Comparison of ENCODE assay signal across 36 cellular contexts in genomic region chr1:95375201-95375600, GRCh38.
"Had no signal": no experiment of that assay in that cellular context is flagged by ENCODE, and none has a peak within 500 bp of the region (broad histone marks: within the 10 kb centered on the region; RNA-seq: fewer than 3 reads in every experiment).

No MANE protein-coding gene starts in this region.

- H3K4me3 Mint-ChIP-seq: activated B cell treated with CpG ODN at 0.5 μM for 24 hours; activated CD4-positive, alpha-beta memory T cell treated with anti-CD3 and anti-CD28 coated beads for 36 hours; activated CD4-positive, alpha-beta T cell treated with anti-CD3 and anti-CD28 coated beads, Interleukin-2, amount 10 ng/mL, durations not matched to agents 24 days and 14 days; activated CD8-positive, alpha-beta T cell treated with anti-CD3 and anti-CD28 coated beads for 36 hours; activated naive CD4-positive, alpha-beta T cell treated with anti-CD3 and anti-CD28 coated beads for 36 hours; activated naive CD8-positive, alpha-beta T cell treated with anti-CD3 and anti-CD28 coated beads for 36 hours; activated T-cell treated with anti-CD3 and anti-CD28 coated beads, Interleukin-2, amount 50 U/mL, for 4 hours; activated T-cell treated with anti-CD3 and anti-CD28 coated beads, Interleukin-2, amount 50 U/mL, for 72 hours; activated T-helper 1 cell treated with anti-CD3 and anti-CD28 coated beads, Interleukin-12 subunit alpha, Interleukin-12 subunit beta, Interleukin-2, Interleukin-4 antibody, amounts not matched to agents 30 ng/mL and 10 ng/mL and 1 ng/mL, durations not matched to agents 14 hours and 24 hours and 36 hours; activated T-helper 17 cell treated with anti-CD3 and anti-CD28 coated beads, Interleukin-2, amount 50 U/mL, for 72 hours; central memory CD8-positive, alpha-beta T cell; T-helper 2 cell treated with Interferon-gamma antibody and Interleukin-4, amounts not matched to agents 5 μg/mL and 100 μg/mL, for 36 hours had no signal

- H3K9me3 Mint-ChIP-seq: activated B cell treated with CpG ODN at 0.5 μM for 24 hours; activated CD4-positive, alpha-beta memory T cell treated with anti-CD3 and anti-CD28 coated beads for 36 hours; activated CD8-positive, alpha-beta T cell treated with anti-CD3 and anti-CD28 coated beads for 36 hours; activated naive CD4-positive, alpha-beta T cell treated with anti-CD3 and anti-CD28 coated beads for 36 hours; activated naive CD4-positive, alpha-beta T cell treated with anti-CD3 and anti-CD28 coated beads, Interleukin-2, amount 50 U/mL, for 72 hours; activated naive CD8-positive, alpha-beta T cell treated with anti-CD3 and anti-CD28 coated beads for 36 hours; activated T-cell treated with anti-CD3 and anti-CD28 coated beads, Interleukin-2, amount 50 U/mL, for 4 hours; activated T-helper 1 cell treated with anti-CD3 and anti-CD28 coated beads, Interleukin-12 subunit alpha, Interleukin-12 subunit beta, Interleukin-2, Interleukin-4 antibody, amounts not matched to agents 30 ng/mL and 10 ng/mL and 1 ng/mL, durations not matched to agents 14 hours and 24 hours and 36 hours; activated T-helper 17 cell treated with anti-CD3 and anti-CD28 coated beads, Interleukin-2, amount 50 U/mL, for 72 hours; central memory CD8-positive, alpha-beta T cell; T-helper 2 cell treated with Interferon-gamma antibody and Interleukin-4, amounts not matched to agents 5 μg/mL and 100 μg/mL, for 36 hours had no signal

- H3K27ac Mint-ChIP-seq: activated B cell treated with CpG ODN at 0.5 μM for 24 hours; activated CD4-positive, alpha-beta memory T cell treated with anti-CD3 and anti-CD28 coated beads for 36 hours; activated CD4-positive, alpha-beta T cell treated with anti-CD3 and anti-CD28 coated beads, Interleukin-2, amount 10 ng/mL, durations not matched to agents 24 days and 14 days; activated CD8-positive, alpha-beta T cell treated with anti-CD3 and anti-CD28 coated beads for 36 hours; activated naive CD4-positive, alpha-beta T cell treated with anti-CD3 and anti-CD28 coated beads for 36 hours; activated naive CD4-positive, alpha-beta T cell treated with anti-CD3 and anti-CD28 coated beads, Interleukin-2, amount 50 U/mL, for 72 hours; activated naive CD8-positive, alpha-beta T cell treated with anti-CD3 and anti-CD28 coated beads for 36 hours; activated T-cell treated with anti-CD3 and anti-CD28 coated beads, Interleukin-2, amount 50 U/mL, for 72 hours; activated T-helper 1 cell treated with anti-CD3 and anti-CD28 coated beads, Interleukin-12 subunit alpha, Interleukin-12 subunit beta, Interleukin-2, Interleukin-4 antibody, amounts not matched to agents 30 ng/mL and 10 ng/mL and 1 ng/mL, durations not matched to agents 14 hours and 24 hours and 36 hours; activated T-helper 17 cell treated with anti-CD3 and anti-CD28 coated beads, Interleukin-2, amount 50 U/mL, for 72 hours; T-helper 2 cell treated with Interferon-gamma antibody and Interleukin-4, amounts not matched to agents 5 μg/mL and 100 μg/mL, for 36 hours had no signal

- H3K9me3 ChIP-seq: adrenal gland, body of pancreas, breast epithelium had no signal

- H3K4me1 ChIP-seq: adrenal gland, body of pancreas, breast epithelium had no signal

- H3K27me3 Mint-ChIP-seq: activated B cell treated with CpG ODN at 0.5 μM for 24 hours; activated CD4-positive, alpha-beta T cell treated with anti-CD3 and anti-CD28 coated beads, Interleukin-2, amount 10 ng/mL, durations not matched to agents 24 days and 14 days; activated CD8-positive, alpha-beta T cell treated with anti-CD3 and anti-CD28 coated beads for 36 hours; activated T-helper 17 cell treated with anti-CD3 and anti-CD28 coated beads, Interleukin-2, amount 50 U/mL, for 72 hours; central memory CD8-positive, alpha-beta T cell had no signal

- H3K36me3 ChIP-seq: adrenal gland, brain microvascular endothelial cell, breast epithelium, cardiac muscle cell had no signal

- H3K4me3 ChIP-seq: adrenal gland, body of pancreas, breast epithelium, cardiac muscle cell had no signal

- DNase-seq: activated B cell treated with CpG ODN at 0.5 μM for 24 hours; activated CD4-positive, alpha-beta memory T cell treated with anti-CD3 and anti-CD28 coated beads for 36 hours; activated CD4-positive, alpha-beta T cell treated with anti-CD3 and anti-CD28 coated beads for 4 hours; activated CD4-positive, alpha-beta T cell treated with anti-CD3 and anti-CD28 coated beads, Interleukin-2, amount 10 ng/mL, durations not matched to agents 24 days and 14 days; activated CD4-positive, alpha-beta T cell treated with anti-CD3 and anti-CD28 coated beads, Interleukin-2, amount 50 U/mL, for 1 hour; activated CD4-positive, alpha-beta T cell treated with anti-CD3 and anti-CD28 coated beads, Interleukin-2, amount 50 U/mL, for 4 hours; activated CD4-positive, CD25-positive, alpha-beta regulatory T cell treated with anti-CD3 and anti-CD28 coated beads, Interleukin-2, amount 50 U/mL, for 72 hours; activated CD8-positive, alpha-beta memory T cell treated with anti-CD3 and anti-CD28 coated beads, Interleukin-2, amount 50 U/mL, for 4 hours; activated CD8-positive, alpha-beta T cell treated with anti-CD3 and anti-CD28 coated beads for 36 hours; activated effector memory CD4-positive, alpha-beta T cell treated with anti-CD3 and anti-CD28 coated beads, Interleukin-2, amount 50 U/mL, for 16 hours; activated gamma-delta T cell treated with Interleukin-2 at 50 U/mL for 16 hours; activated naive CD4-positive, alpha-beta T cell; activated naive CD4-positive, alpha-beta T cell treated with anti-CD3 and anti-CD28 coated beads for 36 hours; activated naive CD4-positive, alpha-beta T cell treated with anti-CD3 and anti-CD28 coated beads, Interleukin-2, amount 50 U/mL, for 16 hours; activated naive CD8-positive, alpha-beta T cell treated with anti-CD3 and anti-CD28 coated beads for 36 hours; activated T-cell treated with anti-CD3 and anti-CD28 coated beads for 4 hours; activated T-cell treated with anti-CD3 and anti-CD28 coated beads, Interleukin-2, amount 50 U/mL, for 1 hour; activated T-cell treated with anti-CD3 and anti-CD28 coated beads, Interleukin-2, amount 50 U/mL, for 4 hours; activated T-cell treated with anti-CD3 and anti-CD28 coated beads, Interleukin-2, amount 50 U/mL, for 72 hours; adrenal gland; amniotic stem cell; aorta; body of pancreas; brain microvascular endothelial cell; caudate nucleus; cerebellar nuclear complex; T-helper 2 cell; T-helper 9 cell had no signal

- H3K4me1 Mint-ChIP-seq: activated B cell treated with CpG ODN at 0.5 μM for 24 hours; activated CD4-positive, alpha-beta T cell treated with anti-CD3 and anti-CD28 coated beads, Interleukin-2, amount 10 ng/mL, durations not matched to agents 24 days and 14 days; activated naive CD8-positive, alpha-beta T cell treated with anti-CD3 and anti-CD28 coated beads for 36 hours; activated T-helper 17 cell treated with anti-CD3 and anti-CD28 coated beads, Interleukin-2, amount 50 U/mL, for 72 hours; central memory CD8-positive, alpha-beta T cell had no signal

- H3K27me3 ChIP-seq: adrenal gland, body of pancreas, brain microvascular endothelial cell, breast epithelium, cardiac muscle cell had no signal

- H3K27ac ChIP-seq: adrenal gland, body of pancreas, brain microvascular endothelial cell, breast epithelium, cardiac muscle cell, VCaP had no signal

- H3K36me3 Mint-ChIP-seq: activated CD4-positive, alpha-beta memory T cell treated with anti-CD3 and anti-CD28 coated beads for 36 hours; activated naive CD4-positive, alpha-beta T cell treated with anti-CD3 and anti-CD28 coated beads, Interleukin-2, amount 50 U/mL, for 72 hours; activated naive CD8-positive, alpha-beta T cell treated with anti-CD3 and anti-CD28 coated beads for 36 hours had no signal
